Comparison of ENCODE assay signal across 9 cellular contexts in the genomic region with DNA sequence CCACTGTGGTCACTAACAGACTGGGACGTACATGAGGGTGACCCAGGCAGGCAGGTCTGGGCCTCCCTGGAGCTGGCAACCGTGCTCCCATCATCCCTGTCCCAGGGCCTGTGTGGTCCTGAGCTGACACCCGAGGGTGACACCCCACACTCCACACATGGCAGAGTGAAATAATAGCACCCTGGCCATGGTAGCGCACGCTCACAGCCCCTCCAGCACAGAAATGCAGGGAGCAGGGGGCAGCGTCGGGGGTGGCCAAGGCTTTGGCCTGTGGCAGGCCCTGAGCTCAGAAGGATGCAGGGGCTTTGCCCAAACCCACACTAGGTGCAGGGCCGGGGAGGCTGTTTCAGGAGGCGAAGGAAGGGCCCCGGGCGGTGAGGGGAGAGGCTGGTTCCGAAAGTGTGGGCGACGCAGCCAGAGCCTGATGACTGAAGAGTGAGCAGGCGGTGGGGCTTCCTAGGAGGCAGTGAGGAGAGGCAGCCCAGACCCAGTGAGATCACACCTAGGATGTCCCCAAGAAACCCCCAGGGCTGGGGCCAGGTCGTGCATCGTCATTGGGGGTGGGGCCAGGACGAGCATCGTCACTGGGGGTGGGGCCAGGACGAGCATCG. TPM values are rescaled to one million over a fixed set of nuclear protein-coding genes. Genes with fewer than 3 reads are reported as not detected.
DNase-seq lines count a peak whose midpoint lies in the region; ATAC-seq and TF ChIP-seq lines count a peak whose summit lies in the region.
"Had no signal": no experiment of that assay in that cellular context is flagged by ENCODE, and none has a peak within 500 bp of the region (broad histone marks: within the 10 kb centered on the region; RNA-seq: fewer than 3 reads in every experiment).

No MANE protein-coding gene starts in this region.

- no peaks in the 10 kb centered on the region for H3K9me3 ChIP-seq in H9 (ENCODE audit: control insufficient read depth, low read depth, low read length)
- H3K9me3 ChIP-seq in NT2/D1 (ENCODE audit: insufficient read depth, low read length) = no peaks in the 10 kb centered on the region
- no peaks in the 10 kb centered on the region for H3K9me3 ChIP-seq in tibial nerve
- H3K9me3 ChIP-seq: body of pancreas had no signal

- H3K36me3 Mint-ChIP-seq in H9 (ENCODE audit: insufficient read depth in 1 of 3, low read depth in 3 of 3) = no peaks in the 10 kb centered on the region; a peak in 1 of 7 replicates
- H3K36me3 Mint-ChIP-seq in activated T-cell treated with anti-CD3 and anti-CD28 coated beads, Interleukin-2, amount 50 U/mL, for 24 hours (ENCODE audit: low read depth) = no peaks in the 10 kb centered on the region
- no peaks in the 10 kb centered on the region for H3K36me3 Mint-ChIP-seq in osteocyte (ENCODE audit: unreplicated experiment)

- H3K23me2 ChIP-seq in H9 (ENCODE audit: insufficient read length, low read depth, low read length, poor library complexity, severe bottlenecking) = peaks cover 8% of the 10 kb centered on the region

- peak overlapping the region; percentile 91 for H3K14ac ChIP-seq in H9 (ENCODE audit: insufficient read depth, low read length)

- H3K9ac ChIP-seq in H9 (ENCODE audit: extremely low read depth, insufficient read length, low read length) (no peak overlapping the region), NT2/D1 (ENCODE audit: insufficient read length, low read depth) (peak overlapping the region; percentile 32)

- H3K27me3 Mint-ChIP-seq in H9 (ENCODE audit: low read depth) = peaks cover 39% of the 10 kb centered on the region
- H3K27me3 Mint-ChIP-seq in activated T-cell treated with anti-CD3 and anti-CD28 coated beads, Interleukin-2, amount 50 U/mL, for 24 hours = peaks cover 18% of the 10 kb centered on the region
- peaks cover 31% of the 10 kb centered on the region for H3K27me3 Mint-ChIP-seq in osteocyte (ENCODE audit: unreplicated experiment)

- peak overlapping the region; percentile 74 to 97 (median 93); a peak in 5 of 7 replicates for H3K27ac Mint-ChIP-seq in H9
- H3K27ac Mint-ChIP-seq in activated T-cell treated with anti-CD3 and anti-CD28 coated beads, Interleukin-2, amount 50 U/mL, for 24 hours = peak overlapping the region; percentile 91
- H3K27ac Mint-ChIP-seq in osteocyte (ENCODE audit: unreplicated experiment) = peak overlapping the region; percentile 84

- H3K4ac ChIP-seq in H9 (ENCODE audit: low read depth, low read length) = peak overlapping the region; percentile 64; the same call in 1 of the 2 replicates

- DNase-seq in EH (ENCODE audit: low read depth) (peak; percentile 69), H9 (peak; percentile 75), NT2/D1 (ENCODE audit: low read depth, low spot score) (no peak), fibroblast of mammary gland (ENCODE audit: low read depth) (peak; percentile 82), osteocyte (ENCODE audit: extremely low spot score, unreplicated experiment) (no peak), tibial nerve (ENCODE audit: low spot score in 2 of 2) (peak in 1 of 2 donors; percentile 29)
- DNase-seq in activated T-cell treated with anti-CD3 and anti-CD28 coated beads, Interleukin-2, amount 50 U/mL, for 24 hours = peak; percentile 83

- TF ChIP-seq CTCF in H9 (conservative IDR thresholded peaks at IDR 0.05) = no peak
- no peak for TF ChIP-seq CTCF in fibroblast of mammary gland (conservative IDR thresholded peaks at IDR 0.05; ENCODE audit: control insufficient read depth, insufficient read depth, low read depth, low read length)
- no peak for TF ChIP-seq CTCF in osteocyte (IDR thresholded peaks at IDR 0.05)
- TF ChIP-seq CTCF in tibial nerve (IDR thresholded peaks at IDR 0.05) = no peak

- no peak overlapping the region for H4K91ac ChIP-seq in H9 (ENCODE audit: insufficient read length, low read depth, low read length)

- peak overlapping the region; percentile 44 to 45; a peak in 4 of 5 replicates for H3K4me3 Mint-ChIP-seq in H9
- H3K4me3 Mint-ChIP-seq in activated T-cell treated with anti-CD3 and anti-CD28 coated beads, Interleukin-2, amount 50 U/mL, for 24 hours = peak overlapping the region; percentile 66
- H3K4me3 Mint-ChIP-seq in osteocyte (ENCODE audit: unreplicated experiment) = peak overlapping the region; percentile 63

- no peak overlapping the region for H3T11ph ChIP-seq in H9 (ENCODE audit: low read length)

- no CpG with 5 or more reads among the region's 21 CpGs for WGBS in H9 (ENCODE audit: extremely low coverage, insufficient read length, low lambda C conversion rate)
- 37 to 50% methylated on average over 15 of the region's 21 CpGs for WGBS in tibial nerve, 2 donors

- no peaks in the 10 kb centered on the region for H3K79me2 ChIP-seq in H9 (ENCODE audit: insufficient read depth, low read length)

- H3K4me1 Mint-ChIP-seq in H9 (peaks cover 18 to 28% of the 10 kb centered on the region in 2 experiments), osteocyte (ENCODE audit: unreplicated experiment) (peaks cover 10% of the 10 kb centered on the region)
- peaks cover 37% of the 10 kb centered on the region for H3K4me1 Mint-ChIP-seq in activated T-cell treated with anti-CD3 and anti-CD28 coated beads, Interleukin-2, amount 50 U/mL, for 24 hours (ENCODE audit: low read depth)

- no peak overlapping the region for H3K27ac ChIP-seq in H9 (ENCODE audit: insufficient read length, low read depth, low read length)
- H3K27ac ChIP-seq in tibial nerve = peak overlapping the region; percentile 77 to 94 (median 84)
- H3K27ac ChIP-seq: body of pancreas had no signal

- H3K79me1 ChIP-seq in H9 (ENCODE audit: insufficient read depth, low read depth, low read length, poor library complexity, severe bottlenecking) = no peaks in the 10 kb centered on the region

- H2BK5ac ChIP-seq in H9 (ENCODE audit: insufficient read length, low read length) = no peak overlapping the region

- H3K9me3 Mint-ChIP-seq in H9 (no peaks in the 10 kb centered on the region; a peak in 4 of 5 replicates), osteocyte (ENCODE audit: unreplicated experiment) (no peaks in the 10 kb centered on the region)
- H3K9me3 Mint-ChIP-seq in activated T-cell treated with anti-CD3 and anti-CD28 coated beads, Interleukin-2, amount 50 U/mL, for 24 hours = peaks cover under 1% of the 10 kb centered on the region

- peak in 1 of 2 donors; percentile 42 for TF ChIP-seq EP300 in tibial nerve (IDR thresholded peaks at IDR 0.05)

- no peak for ATAC-seq in GM19395 (IDR thresholded peaks at IDR 0.05; ENCODE audit: unreplicated experiment)
- ATAC-seq: body of pancreas had no signal

- H2BK20ac ChIP-seq in H9 (ENCODE audit: low read depth, low read length, poor library complexity, severe bottlenecking) = no peak overlapping the region

- H2AFZ ChIP-seq in H9 (ENCODE audit: low read length) = no peak overlapping the region

- no peak overlapping the region for H3K23ac ChIP-seq in H9 (ENCODE audit: insufficient read length, low read depth, low read length)

- H2AK5ac ChIP-seq in H9 (ENCODE audit: insufficient read length, low read length) = no peak overlapping the region

- H4K20me1 ChIP-seq in H9 (ENCODE audit: control insufficient read depth, insufficient read depth, insufficient read length) = no peaks in the 10 kb centered on the region

- peak overlapping the region; percentile 60 for H2BK15ac ChIP-seq in H9 (ENCODE audit: low read depth, low read length)

- H3K4me3 ChIP-seq in NT2/D1 (ENCODE audit: insufficient read length, low read depth) (no peak overlapping the region), fibroblast of mammary gland (ENCODE audit: control insufficient read depth, low read depth, low read length) (peak overlapping the region; percentile 46), tibial nerve (peak overlapping the region in 3 of 4 donors; percentile 14 to 53 (median 27))
- H3K4me3 ChIP-seq: body of pancreas had no signal

- no peak overlapping the region for H4K8ac ChIP-seq in H9 (replicated peaks; ENCODE audit: insufficient read length, low read depth, low read length)

- H3K27me3 ChIP-seq in H9 (ENCODE audit: insufficient read depth, low read length) (no peaks in the 10 kb centered on the region), NT2/D1 (ENCODE audit: insufficient read depth, insufficient read length) (no peaks in the 10 kb centered on the region), tibial nerve (peaks cover 0 to 13% of the 10 kb centered on the region in 2 donors)
- H3K27me3 ChIP-seq: body of pancreas had no signal

- peak overlapping the region; percentile 85 for H2BK120ac ChIP-seq in H9 (ENCODE audit: low read depth, low read length, poor library complexity, severe bottlenecking)

- H4K5ac ChIP-seq in H9 (ENCODE audit: insufficient read length, low read depth, low read length) = no peak overlapping the region

- no peaks in the 10 kb centered on the region for H3K4me1 ChIP-seq in H9 (ENCODE audit: insufficient read depth, low read length)
- H3K4me1 ChIP-seq in NT2/D1 (ENCODE audit: insufficient read depth, insufficient read length) = peaks cover 13% of the 10 kb centered on the region
- peaks cover 0 to 24% (median 2%) of the 10 kb centered on the region in 4 donors for H3K4me1 ChIP-seq in tibial nerve

- no peak overlapping the region for H3K56ac ChIP-seq in H9 (ENCODE audit: insufficient read length, low read depth, low read length)

- peak overlapping the region; percentile 91 for H3K18ac ChIP-seq in H9 (ENCODE audit: insufficient read length, low read depth, low read length)

- peak overlapping the region; percentile 12 for H3K4me2 ChIP-seq in H9 (ENCODE audit: insufficient read depth, insufficient read length, low read length)

- peak in 1 of 2 donors; percentile 20 for TF ChIP-seq POLR2A in tibial nerve (IDR thresholded peaks at IDR 0.05)

- no peaks in the 10 kb centered on the region for H3K36me3 ChIP-seq in NT2/D1 (ENCODE audit: insufficient read depth, insufficient read length, low read length)
- no peaks in the 10 kb centered on the region for H3K36me3 ChIP-seq in tibial nerve

- peak overlapping the region; percentile 85 for H2BK12ac ChIP-seq in H9 (ENCODE audit: insufficient read length, low read depth, low read length)

RNA-seq across cellular contexts. Expression of a gene that starts 12.9 kb away (rescaled TPM):
- not detected in 2 replicates for total RNA-seq in H9 (2021)
- not detected in 2 replicates for total RNA-seq in osteocyte
- not detected for total RNA-seq in tibial nerve
- total RNA-seq: body of pancreas had no signal

RNA-seq across cellular contexts. Expression of a gene that starts 29.3 kb away (rescaled TPM):
- total RNA-seq in H9 (2021) (not detected in 2 replicates), osteocyte (not detected in 2 replicates), tibial nerve (not detected)
- total RNA-seq: body of pancreas had no signal

RNA-seq across cellular contexts. Expression of a gene that starts 44.7 kb away (rescaled TPM):
- total RNA-seq in H9 (2021) (not detected in 2 replicates), osteocyte (3.8 and 4.0 TPM in 2 replicates), tibial nerve (10 to 100 TPM in 3 of 4 donors, 1 to 10 TPM in 1; 3.7 to 12.1 (median 10.6) TPM)

Comparison
In these comparisons a context has a peak if more than half of its experiments do, and no peak if none do; other contexts are left out.
1. DNase-seq: peak in EH (single experiment), H9 (single experiment), activated T-cell treated with anti-CD3 and anti-CD28 coated beads, Interleukin-2, amount 50 U/mL, for 24 hours (single experiment) and fibroblast of mammary gland (single experiment); none in NT2/D1 (single experiment) and osteocyte (single experiment).
2. Peak in every context shown above with its lines, with median percentiles within 50 percentile points of each other: H3K27ac Mint-ChIP-seq and H3K4me3 Mint-ChIP-seq.